Comparison of ENCODE assay signal across 1 cellular context in the genomic region with DNA sequence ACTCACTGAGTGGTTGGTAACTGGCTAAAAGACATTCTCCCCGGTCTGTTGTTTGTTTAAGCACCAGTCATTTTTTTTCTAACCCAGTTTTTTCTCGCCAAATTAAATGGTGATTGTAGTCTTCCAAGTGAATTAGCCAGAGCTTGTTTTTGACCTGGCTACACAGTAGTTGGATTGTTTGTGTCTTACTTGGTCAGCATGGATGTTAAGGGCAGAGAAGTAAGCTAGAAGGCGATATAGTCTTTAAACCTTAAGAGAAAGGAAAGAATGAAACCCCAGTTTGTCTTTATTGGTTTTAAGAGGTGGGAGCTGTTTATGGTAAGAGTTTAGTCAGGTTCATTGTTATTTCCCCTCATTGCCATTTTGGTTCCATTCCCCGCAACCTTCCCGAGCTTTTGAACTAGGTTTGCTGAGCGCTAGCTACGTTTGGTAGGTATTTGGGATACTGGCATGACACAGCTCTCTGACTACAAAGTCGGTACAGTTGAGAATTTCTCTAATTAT.
TF ChIP-seq lines count a peak whose summit lies in the region.

No MANE protein-coding gene starts in this region.

TF ChIP-seq in HepG2, 621 proteins besides CTCF, POLR2A, EP300 and RAD21 (continued from another document):
- TF ChIP-seq, protein P1, sequence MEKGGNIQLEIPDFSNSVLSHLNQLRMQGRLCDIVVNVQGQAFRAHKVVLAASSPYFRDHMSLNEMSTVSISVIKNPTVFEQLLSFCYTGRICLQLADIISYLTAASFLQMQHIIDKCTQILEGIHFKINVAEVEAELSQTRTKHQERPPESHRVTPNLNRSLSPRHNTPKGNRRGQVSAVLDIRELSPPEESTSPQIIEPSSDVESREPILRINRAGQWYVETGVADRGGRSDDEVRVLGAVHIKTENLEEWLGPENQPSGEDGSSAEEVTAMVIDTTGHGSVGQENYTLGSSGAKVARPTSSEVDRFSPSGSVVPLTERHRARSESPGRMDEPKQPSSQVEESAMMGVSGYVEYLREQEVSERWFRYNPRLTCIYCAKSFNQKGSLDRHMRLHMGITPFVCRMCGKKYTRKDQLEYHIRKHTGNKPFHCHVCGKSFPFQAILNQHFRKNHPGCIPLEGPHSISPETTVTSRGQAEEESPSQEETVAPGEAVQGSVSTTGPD (CRISPR knock-in tag; IDR thresholded peaks at IDR 0.05) = peak; percentile 85; the same call in 1 of the 2 replicates
- no peak for TF ChIP-seq JUND (CRISPR knock-in tag; IDR thresholded peaks at IDR 0.05)
- no peak for TF ChIP-seq TMF1 (CRISPR knock-in tag; IDR thresholded peaks at IDR 0.05; ENCODE audit: low read depth)
- TF ChIP-seq, protein P2, sequence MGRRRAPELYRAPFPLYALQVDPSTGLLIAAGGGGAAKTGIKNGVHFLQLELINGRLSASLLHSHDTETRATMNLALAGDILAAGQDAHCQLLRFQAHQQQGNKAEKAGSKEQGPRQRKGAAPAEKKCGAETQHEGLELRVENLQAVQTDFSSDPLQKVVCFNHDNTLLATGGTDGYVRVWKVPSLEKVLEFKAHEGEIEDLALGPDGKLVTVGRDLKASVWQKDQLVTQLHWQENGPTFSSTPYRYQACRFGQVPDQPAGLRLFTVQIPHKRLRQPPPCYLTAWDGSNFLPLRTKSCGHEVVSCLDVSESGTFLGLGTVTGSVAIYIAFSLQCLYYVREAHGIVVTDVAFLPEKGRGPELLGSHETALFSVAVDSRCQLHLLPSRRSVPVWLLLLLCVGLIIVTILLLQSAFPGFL (CRISPR knock-in tag; IDR thresholded peaks at IDR 0.05) = no peak
- TF ChIP-seq SUZ12 (IDR thresholded peaks at IDR 0.05; ENCODE audit: low read depth, low read length) = no peak
- TF ChIP-seq ZNF749 (CRISPR knock-in tag; IDR thresholded peaks at IDR 0.05; ENCODE audit: borderline replicate concordance) = no peak
- TF ChIP-seq KLF6 (CRISPR knock-in tag; IDR thresholded peaks at IDR 0.05) = 0 out of 2 replicates have a peak, but pooled peaks have one; percentile 15
- no peak for TF ChIP-seq U2AF1 (optimal IDR thresholded peaks at IDR 0.05; ENCODE audit: low read depth, low read length)
- TF ChIP-seq TOE1 (CRISPR knock-in tag; IDR thresholded peaks at IDR 0.05) = 0 out of 2 replicates have a peak, but pooled peaks have one; percentile 65
- TF ChIP-seq ETV6 (CRISPR knock-in tag; conservative IDR thresholded peaks at IDR 0.05) = no peak
- no peak for TF ChIP-seq SRSF4 (IDR thresholded peaks at IDR 0.05; ENCODE audit: low read depth, low read length, poor library complexity, severe bottlenecking)
- TF ChIP-seq MXD4 (CRISPR knock-in tag; IDR thresholded peaks at IDR 0.05) = no peak
- TF ChIP-seq ZNF570 (CRISPR knock-in tag; IDR thresholded peaks at IDR 0.05; ENCODE audit: borderline replicate concordance) = no peak
- no peak for TF ChIP-seq MYNN (CRISPR knock-in tag; IDR thresholded peaks at IDR 0.05; ENCODE audit: low read depth)
- no peak for TF ChIP-seq POGZ (CRISPR knock-in tag; IDR thresholded peaks at IDR 0.05)
